9 cellular contexts compared by ENCODE assay signal in genomic region chr18:78986018-78986481, GRCh38. TPM values are rescaled to one million over a fixed set of nuclear protein-coding genes. Genes with fewer than 3 reads are reported as not detected.
DNase-seq lines count a peak whose midpoint lies in the region; ATAC-seq and TF ChIP-seq lines count a peak whose summit lies in the region.
"Had no signal": no experiment of that assay in that cellular context is flagged by ENCODE, and none has a peak within 500 bp of the region (broad histone marks: within the 10 kb centered on the region; RNA-seq: fewer than 3 reads in every experiment).

No MANE protein-coding gene starts in this region.

- DNase-seq in NCI-H2171 treated with DMSO at 0.1 percent for 48 hours (lab: John Stamatoyannopoulos, UW) (peak; percentile 2), NCI-H2171 (lab: John Stamatoyannopoulos, UW) (no peak), NCI-H510A (lab: John Stamatoyannopoulos, UW) (peak; percentile 27), prostate gland (ENCODE audit: low spot score) (peak; percentile 57), T-cell (no peak)
- DNase-seq in NK-92 treated with Interleukin-12 subunit alpha and Interleukin-12 subunit beta, amount 100 ng/mL, for 24 hours (lab: John Stamatoyannopoulos, UW) = no peak
- no peak for DNase-seq in CD4-positive, alpha-beta memory T cell

- H3K36me3 Mint-ChIP-seq in T-cell = no peaks in the 10 kb centered on the region
- H3K36me3 Mint-ChIP-seq in CD4-positive, alpha-beta memory T cell = no peaks in the 10 kb centered on the region

- 5% methylated on average over 20 of the region's 20 CpGs for WGBS in prostate gland

- TF ChIP-seq CTCF in prostate gland (IDR thresholded peaks at IDR 0.05) = peak in 3 of 4 experiments; percentile 22 to 59 (median 32)

- H3K9me3 Mint-ChIP-seq in T-cell = no peaks in the 10 kb centered on the region
- peaks cover 0 to 13% (median 5%) of the 10 kb centered on the region in 8 donors for H3K9me3 Mint-ChIP-seq in CD4-positive, alpha-beta memory T cell

- TF ChIP-seq POLR2A in prostate gland (IDR thresholded peaks at IDR 0.05) = no peak

- no peaks in the 10 kb centered on the region for H3K4me1 ChIP-seq in prostate gland (replicated peaks)
- H3K4me1 ChIP-seq in CD4-positive, alpha-beta memory T cell (ENCODE audit: insufficient read depth, low read length) = no peaks in the 10 kb centered on the region

- H3K36me3 ChIP-seq in prostate gland = no peaks in the 10 kb centered on the region
- H3K36me3 ChIP-seq in CD4-positive, alpha-beta memory T cell (ENCODE audit: insufficient read depth, low read length) = no peaks in the 10 kb centered on the region

- H3K4me3 ChIP-seq in prostate gland = no peak overlapping the region
- no peak overlapping the region for H3K4me3 ChIP-seq in CD4-positive, alpha-beta memory T cell (ENCODE audit: low read length in 2 of 2)

- H3K27ac Mint-ChIP-seq in T-cell = no peak overlapping the region
- H3K27ac Mint-ChIP-seq in CD4-positive, alpha-beta memory T cell = peak overlapping the region in 1 of 7 donors; percentile 17

- CTCF ChIA-PET in T-cell (lab: Charles Lee) = interaction anchor here in 1 of 2 donors (1.2 kb wide), 1 partner anchor 143 kb away, joined by 3 read pairs; no protein-coding TSS in a partner anchor
- CTCF ChIA-PET in CD4-positive, alpha-beta memory T cell (lab: Charles Lee; ENCODE audit: partially characterized antibody) = no interaction called here

- intact Hi-C loops in prostate gland (cut with DNase I) = no loop called here
- intact Hi-C loops in CD4-positive, alpha-beta memory T cell (cut with micrococcal nuclease) = loop anchor here (5.0 kb wide), 1 partner anchor 261 kb away; no protein-coding TSS in a partner anchor

- ATAC-seq in esophagus mucosa (peak; percentile 54), T-cell (replicated peaks in 1 of 4) (no peak)

- POLR2A ChIA-PET in T-cell (lab: Charles Lee) = no interaction called here
- POLR2A ChIA-PET in CD4-positive, alpha-beta memory T cell (lab: Charles Lee; ENCODE audit: partially characterized antibody) = no interaction called here

- no peak overlapping the region for H3K4me3 Mint-ChIP-seq in T-cell
- no peak overlapping the region for H3K4me3 Mint-ChIP-seq in CD4-positive, alpha-beta memory T cell

- H3K9me3 ChIP-seq in prostate gland = no peaks in the 10 kb centered on the region
- no peaks in the 10 kb centered on the region for H3K9me3 ChIP-seq in CD4-positive, alpha-beta memory T cell (ENCODE audit: control insufficient read depth in 1 of 2, low read length in 2 of 2)

- peaks cover 65% of the 10 kb centered on the region in 2 donors for H3K27me3 Mint-ChIP-seq in T-cell
- H3K27me3 Mint-ChIP-seq in CD4-positive, alpha-beta memory T cell = peaks cover 57% of the 10 kb centered on the region in 2 donors

- no peaks in the 10 kb centered on the region for H3K27me3 ChIP-seq in prostate gland (replicated peaks; ENCODE audit: insufficient read depth)
- peaks cover 27% of the 10 kb centered on the region for H3K27me3 ChIP-seq in CD4-positive, alpha-beta memory T cell (ENCODE audit: insufficient read depth, low read length)

- peaks cover 6 to 13% (median 10%) of the 10 kb centered on the region in 3 donors for H3K4me1 Mint-ChIP-seq in T-cell
- peaks cover 5 to 8% (median 6%) of the 10 kb centered on the region in 4 donors for H3K4me1 Mint-ChIP-seq in CD4-positive, alpha-beta memory T cell

- no peak overlapping the region for H3K27ac ChIP-seq in prostate gland
- no peak overlapping the region for H3K27ac ChIP-seq in CD4-positive, alpha-beta memory T cell (ENCODE audit: low read depth, low read length)

RNA-seq across cellular contexts. Expression of gene SALL3, which starts 6.4 kb away (rescaled TPM):
- total RNA-seq in esophagus mucosa = not detected
- total RNA-seq in prostate gland = 10 to 100 TPM in 1 of 2 donors, 1 to 10 TPM in 1; 3.0 to 40.8 TPM
- under 1 TPM in 3 of 5 donors, not detected in 2; 0.03 to 0.09 (median 0.07) TPM for total RNA-seq in T-cell
- not detected for total RNA-seq in CD4-positive, alpha-beta memory T cell
- polyA plus RNA-seq in CD4-positive, alpha-beta memory T cell = not detected
- total RNA-seq: T-helper 1 cell treated with Interleukin-12 subunit alpha and Interleukin-12 subunit beta and Interleukin-4 antibody, amounts not matched to agents 30 ng/mL and 1 ng/mL, for 36 hours had no signal

Comparison
In these comparisons a context has a peak if more than half of its experiments do, and no peak if none do; other contexts are left out.
1. DNase-seq: peak in NCI-H2171 treated with DMSO at 0.1 percent for 48 hours (single experiment), NCI-H510A (single experiment) and prostate gland (single experiment); none in NCI-H2171 (single experiment), NK-92 treated with Interleukin-12 subunit alpha and Interleukin-12 subunit beta, amount 100 ng/mL, for 24 hours (single experiment), T-cell (0 of 34) and CD4-positive, alpha-beta memory T cell (0 of 5).